In the genomic region with DNA sequence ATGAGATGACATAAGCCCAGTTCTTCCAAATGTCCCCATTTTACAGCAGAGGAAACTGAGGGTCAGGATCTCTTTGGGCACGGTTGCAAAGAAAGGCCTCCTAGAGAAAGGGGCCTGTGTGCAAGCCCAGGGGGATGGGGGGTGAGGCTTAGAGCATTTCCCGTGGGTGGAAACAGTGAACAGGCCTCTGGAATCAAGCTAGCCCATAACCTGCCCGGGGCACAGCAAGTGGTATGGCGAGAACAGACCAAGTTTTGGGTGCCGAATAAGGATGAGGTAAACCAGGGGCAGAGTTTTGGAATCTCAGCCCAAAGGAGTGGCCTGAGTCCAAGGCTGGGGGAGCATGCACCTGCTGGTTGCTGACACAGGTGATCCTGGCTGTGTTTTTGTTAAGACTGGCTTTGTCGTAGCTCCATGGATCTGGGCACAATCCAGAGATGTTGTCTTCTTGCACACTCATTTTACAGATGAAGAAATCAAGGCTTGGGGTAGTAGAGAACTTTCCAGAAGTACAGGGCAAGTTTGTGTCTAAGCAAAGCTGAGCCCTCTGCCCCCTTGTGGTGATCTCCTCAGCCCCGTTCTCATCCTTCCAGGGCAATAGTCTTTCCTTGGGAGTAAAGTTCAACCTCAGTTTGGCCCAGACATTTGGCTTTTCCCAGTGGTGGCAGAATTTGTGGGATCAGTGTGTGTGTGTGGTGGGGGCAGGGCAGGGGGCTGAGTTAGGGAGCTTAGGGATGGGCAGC, we compare ENCODE assay signal across 3 cellular contexts.
TF ChIP-seq lines count a peak whose summit lies in the region.

No MANE protein-coding gene starts in this region.

TF ChIP-seq in HCT116, 20 proteins besides CTCF, POLR2A, EP300 and RAD21:
- TF ChIP-seq EZH2 (IDR thresholded peaks at IDR 0.05): no peak
- no peak for TF ChIP-seq ZNF274 (IDR thresholded peaks at IDR 0.05; ENCODE audit: low read depth, low read length)
- no peak for TF ChIP-seq POLR2AphosphoS5 (IDR thresholded peaks at IDR 0.05; ENCODE audit: low read depth, low read length)
- TF ChIP-seq EGR1 (IDR thresholded peaks at IDR 0.05; ENCODE audit: low read depth): no peak
- TF ChIP-seq CEBPB (IDR thresholded peaks at IDR 0.05; ENCODE audit: low read depth): no peak
- no peak for TF ChIP-seq EZH2phosphoT487 (IDR thresholded peaks at IDR 0.05; ENCODE audit: borderline replicate concordance)
- TF ChIP-seq, protein P1, sequence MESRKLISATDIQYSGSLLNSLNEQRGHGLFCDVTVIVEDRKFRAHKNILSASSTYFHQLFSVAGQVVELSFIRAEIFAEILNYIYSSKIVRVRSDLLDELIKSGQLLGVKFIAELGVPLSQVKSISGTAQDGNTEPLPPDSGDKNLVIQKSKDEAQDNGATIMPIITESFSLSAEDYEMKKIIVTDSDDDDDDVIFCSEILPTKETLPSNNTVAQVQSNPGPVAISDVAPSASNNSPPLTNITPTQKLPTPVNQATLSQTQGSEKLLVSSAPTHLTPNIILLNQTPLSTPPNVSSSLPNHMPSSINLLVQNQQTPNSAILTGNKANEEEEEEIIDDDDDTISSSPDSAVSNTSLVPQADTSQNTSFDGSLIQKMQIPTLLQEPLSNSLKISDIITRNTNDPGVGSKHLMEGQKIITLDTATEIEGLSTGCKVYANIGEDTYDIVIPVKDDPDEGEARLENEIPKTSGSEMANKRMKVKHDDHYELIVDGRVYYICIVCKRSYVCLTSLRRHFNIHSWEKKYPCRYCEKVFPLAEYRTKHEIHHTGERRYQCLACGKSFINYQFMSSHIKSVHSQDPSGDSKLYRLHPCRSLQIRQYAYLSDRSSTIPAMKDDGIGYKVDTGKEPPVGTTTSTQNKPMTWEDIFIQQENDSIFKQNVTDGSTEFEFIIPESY (IDR thresholded peaks at IDR 0.05; ENCODE audit: extremely low read depth, insufficient replicate concordance, low read length): no peak
- TF ChIP-seq JUND (IDR thresholded peaks at IDR 0.05): no peak
- no peak for TF ChIP-seq FOSL1 (IDR thresholded peaks at IDR 0.05; ENCODE audit: low read depth)
- TF ChIP-seq YY1 (IDR thresholded peaks at IDR 0.05; ENCODE audit: extremely low read depth, insufficient replicate concordance, low read depth, low read length): no peak
- TF ChIP-seq CBX3 (IDR thresholded peaks at IDR 0.05; ENCODE audit: low read depth): no peak
- TF ChIP-seq ZFX (IDR thresholded peaks at IDR 0.05): no peak
- TF ChIP-seq ELF1 (IDR thresholded peaks at IDR 0.05; ENCODE audit: borderline replicate concordance, low read depth): no peak
- no peak for TF ChIP-seq SIN3A (IDR thresholded peaks at IDR 0.05; ENCODE audit: low read depth)
- TF ChIP-seq, protein P2, sequence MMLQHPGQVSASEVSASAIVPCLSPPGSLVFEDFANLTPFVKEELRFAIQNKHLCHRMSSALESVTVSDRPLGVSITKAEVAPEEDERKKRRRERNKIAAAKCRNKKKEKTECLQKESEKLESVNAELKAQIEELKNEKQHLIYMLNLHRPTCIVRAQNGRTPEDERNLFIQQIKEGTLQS (IDR thresholded peaks at IDR 0.05): no peak
- no peak for TF ChIP-seq SRF (IDR thresholded peaks at IDR 0.05; ENCODE audit: low read depth)
- TF ChIP-seq, protein P3, sequence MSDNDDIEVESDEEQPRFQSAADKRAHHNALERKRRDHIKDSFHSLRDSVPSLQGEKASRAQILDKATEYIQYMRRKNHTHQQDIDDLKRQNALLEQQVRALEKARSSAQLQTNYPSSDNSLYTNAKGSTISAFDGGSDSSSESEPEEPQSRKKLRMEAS (IDR thresholded peaks at IDR 0.05): no peak
- no peak for TF ChIP-seq TCF7L2 (IDR thresholded peaks at IDR 0.05; ENCODE audit: borderline replicate concordance, extremely low read depth, insufficient read depth, insufficient read length)

TF ChIP-seq in K562, 482 proteins besides CTCF, POLR2A, EP300 and RAD21:
- no peak for TF ChIP-seq KAT2B (IDR thresholded peaks at IDR 0.05; ENCODE audit: low read depth, low read length)
- TF ChIP-seq, protein P4, sequence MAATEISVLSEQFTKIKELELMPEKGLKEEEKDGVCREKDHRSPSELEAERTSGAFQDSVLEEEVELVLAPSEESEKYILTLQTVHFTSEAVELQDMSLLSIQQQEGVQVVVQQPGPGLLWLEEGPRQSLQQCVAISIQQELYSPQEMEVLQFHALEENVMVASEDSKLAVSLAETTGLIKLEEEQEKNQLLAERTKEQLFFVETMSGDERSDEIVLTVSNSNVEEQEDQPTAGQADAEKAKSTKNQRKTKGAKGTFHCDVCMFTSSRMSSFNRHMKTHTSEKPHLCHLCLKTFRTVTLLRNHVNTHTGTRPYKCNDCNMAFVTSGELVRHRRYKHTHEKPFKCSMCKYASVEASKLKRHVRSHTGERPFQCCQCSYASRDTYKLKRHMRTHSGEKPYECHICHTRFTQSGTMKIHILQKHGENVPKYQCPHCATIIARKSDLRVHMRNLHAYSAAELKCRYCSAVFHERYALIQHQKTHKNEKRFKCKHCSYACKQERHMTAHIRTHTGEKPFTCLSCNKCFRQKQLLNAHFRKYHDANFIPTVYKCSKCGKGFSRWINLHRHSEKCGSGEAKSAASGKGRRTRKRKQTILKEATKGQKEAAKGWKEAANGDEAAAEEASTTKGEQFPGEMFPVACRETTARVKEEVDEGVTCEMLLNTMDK (IDR thresholded peaks at IDR 0.05; ENCODE audit: borderline replicate concordance, insufficient read depth, low read depth, low read length, poor library complexity, severe bottlenecking): peak; percentile 47

TF ChIP-seq in HepG2, 621 proteins besides CTCF, POLR2A, EP300 and RAD21:
- no peak for TF ChIP-seq NFIC (IDR thresholded peaks at IDR 0.05; ENCODE audit: low read length)
- no peak for TF ChIP-seq RELA (CRISPR knock-in tag; IDR thresholded peaks at IDR 0.05)
- no peak for TF ChIP-seq ZNF530 (CRISPR knock-in tag; IDR thresholded peaks at IDR 0.05; ENCODE audit: low read depth)
- TF ChIP-seq ZNF570 (CRISPR knock-in tag; IDR thresholded peaks at IDR 0.05; ENCODE audit: borderline replicate concordance): no peak
- TF ChIP-seq SMC3 (IDR thresholded peaks at IDR 0.05; ENCODE audit: low read length): peak; percentile 41; the same call in 1 of the 2 replicates
- peak; percentile 34 for TF ChIP-seq STAG1 (CRISPR knock-in tag; IDR thresholded peaks at IDR 0.05)
- peak; percentile 24; the same call in 1 of the 2 replicates for TF ChIP-seq HNF4A (CRISPR knock-in tag; IDR thresholded peaks at IDR 0.05)
TF ChIP-seq in HepG2: peak in this region for 3.
